ENCODE assay signal across 8 cellular contexts in genomic region chr19:19539738-19540703, GRCh38. TPM values are rescaled to one million over a fixed set of nuclear protein-coding genes. Genes with fewer than 3 reads are reported as not detected.
A peak's percentile ranks its signal among the peaks of the same experiment; 100 is the strongest.
DNase-seq lines count a peak whose midpoint lies in the region; ATAC-seq and TF ChIP-seq lines count a peak whose summit lies in the region.

No MANE protein-coding gene starts in this region.

- H3K4me3 ChIP-seq in HUES6 (ENCODE audit: low read depth, low read length) (peak overlapping the region; percentile 76), epithelial cell of esophagus (ENCODE audit: low read length) (peak overlapping the region; percentile 26), ovary (no peak overlapping the region), uterus (no peak overlapping the region)

- 25 to 27% (median 25%) methylated on average over 49 to 89 of the region's 89 CpGs for WGBS in ovary, 3 donors

- H3K36me3 ChIP-seq in HUES6 (ENCODE audit: control insufficient read depth, insufficient read depth, low read length) (no peaks in the 10 kb centered on the region; the same call in 1 of the 2 replicates), ovary (no peaks in the 10 kb centered on the region), uterus (no peaks in the 10 kb centered on the region)

- TF ChIP-seq POLR2A in ovary (IDR thresholded peaks at IDR 0.05) (no peak), uterus (IDR thresholded peaks at IDR 0.05) (no peak)

- H3K27ac ChIP-seq in HUES6 (ENCODE audit: low read depth, low read length) (no peak overlapping the region), ovary (no peak overlapping the region), uterus (no peak overlapping the region)

- peak; percentile 85 for DNase-seq in activated CD8-positive, alpha-beta memory T cell treated with anti-CD3 and anti-CD28 coated beads for 24 hours
- DNase-seq in epithelial cell of esophagus (ENCODE audit: low read depth) (peak; percentile 89), ovary (peak; percentile 60 to 80 (median 76)), uterus (peak; percentile 33), NCI-H774 (lab: John Stamatoyannopoulos, UW) (no peak)

- intact Hi-C loops in ovary (cut with DNase I) = no loop called here
- intact Hi-C loops in uterus (cut with DNase I; ENCODE audit: low total_unique reads) = loop anchor here (10.0 kb wide), 1 partner anchor 105 kb away; the partner anchor contains the start of gene GMIP

- H3K4me1 ChIP-seq in HUES6 (ENCODE audit: control insufficient read depth, insufficient read depth, low read length) (peaks cover 8% of the 10 kb centered on the region; the same call in 1 of the 2 replicates), ovary (ENCODE audit: insufficient read depth) (peaks cover 14% of the 10 kb centered on the region), uterus (peaks cover 0 to 17% of the 10 kb centered on the region in 2 donors)

- H3K9ac ChIP-seq in HUES6 (ENCODE audit: low read length) = no peak overlapping the region

- TF ChIP-seq CTCF in epithelial cell of esophagus (IDR thresholded peaks at IDR 0.05; ENCODE audit: insufficient read depth, low read depth, low read length, missing control alignments) = no peak
- TF ChIP-seq CTCF in ovary (IDR thresholded peaks at IDR 0.05) = no peak
- no peak for TF ChIP-seq CTCF in uterus (IDR thresholded peaks at IDR 0.05)

- no peaks in the 10 kb centered on the region for H3K9me3 ChIP-seq in HUES6 (ENCODE audit: control insufficient read depth, insufficient read depth, low read depth, low read length)
- H3K9me3 ChIP-seq in ovary = no peaks in the 10 kb centered on the region
- no peaks in the 10 kb centered on the region for H3K9me3 ChIP-seq in uterus

- no peak for TF ChIP-seq EP300 in ovary (IDR thresholded peaks at IDR 0.05)

- H3K27me3 ChIP-seq in HUES6 (ENCODE audit: control insufficient read depth, insufficient read depth, low read length) = peaks cover 36% of the 10 kb centered on the region
- no peaks in the 10 kb centered on the region for H3K27me3 ChIP-seq in ovary
- peaks cover 19 to 25% of the 10 kb centered on the region in 2 donors for H3K27me3 ChIP-seq in uterus

- ATAC-seq in HG03521 (IDR thresholded peaks at IDR 0.05; ENCODE audit: unreplicated experiment) (no peak), HG03457 (IDR thresholded peaks at IDR 0.05; ENCODE audit: unreplicated experiment) (no peak)

RNA-seq across cellular contexts. Expression of gene CILP2, which starts 2.0 kb away (rescaled TPM):
- 1 to 10 TPM in 4 of 7 donors, under 1 TPM in 3; 0.48 to 9.7 (median 1.1) TPM for total RNA-seq in ovary
- polyA plus RNA-seq in ovary = 1 to 10 TPM in 1 of 2 donors, under 1 TPM in 1; 0.28 to 1.0 TPM
- 1 to 10 TPM in 1 of 4 donors, under 1 TPM in 1, not detected in 2; 0.15 to 1.2 TPM for total RNA-seq in uterus

RNA-seq across cellular contexts. Expression of gene YJEFN3, which starts 11.3 kb away (rescaled TPM):
- total RNA-seq in ovary (1 to 10 TPM; 2.0 to 5.0 (median 3.5) TPM), uterus (1 to 10 TPM in 3 of 4 donors, not detected in 1; 1.5 to 6.8 (median 2.9) TPM)
- polyA plus RNA-seq in ovary = 1 to 10 TPM; 2.9 TPM

RNA-seq across cellular contexts. Expression of gene NDUFA13, which starts 24.0 kb away (rescaled TPM):
- total RNA-seq in ovary (100 to 1,000 TPM in 6 of 7 donors, 10 to 100 TPM in 1; 46.5 to 291 (median 212) TPM), uterus (100 to 1,000 TPM in 1 of 4 donors, 10 to 100 TPM in 3; 28.6 to 204 (median 60.9) TPM)
- polyA plus RNA-seq in ovary = 100 to 1,000 TPM in 1 of 2 donors, 10 to 100 TPM in 1; 33.5 to 202 TPM

RNA-seq across cellular contexts. Expression of gene TSSK6, which starts 24.7 kb away (rescaled TPM):
- total RNA-seq in ovary (1 to 10 TPM in 3 of 7 donors, under 1 TPM in 4; 0.76 to 1.8 (median 0.95) TPM), uterus (1 to 10 TPM in 2 of 4 donors, not detected in 2; 1.3 to 2.0 TPM)
- 1 to 10 TPM in 1 of 2 donors, not detected in 1; 2.5 TPM for polyA plus RNA-seq in ovary

Comparison
In these comparisons a context has a peak if more than half of its experiments do, and no peak if none do; other contexts are left out.
1. H3K4me3 ChIP-seq: peak in HUES6 (single experiment) and epithelial cell of esophagus (single experiment); none in ovary (single experiment) and uterus (0 of 2).